8 cellular contexts compared by ENCODE assay signal in the genomic region with DNA sequence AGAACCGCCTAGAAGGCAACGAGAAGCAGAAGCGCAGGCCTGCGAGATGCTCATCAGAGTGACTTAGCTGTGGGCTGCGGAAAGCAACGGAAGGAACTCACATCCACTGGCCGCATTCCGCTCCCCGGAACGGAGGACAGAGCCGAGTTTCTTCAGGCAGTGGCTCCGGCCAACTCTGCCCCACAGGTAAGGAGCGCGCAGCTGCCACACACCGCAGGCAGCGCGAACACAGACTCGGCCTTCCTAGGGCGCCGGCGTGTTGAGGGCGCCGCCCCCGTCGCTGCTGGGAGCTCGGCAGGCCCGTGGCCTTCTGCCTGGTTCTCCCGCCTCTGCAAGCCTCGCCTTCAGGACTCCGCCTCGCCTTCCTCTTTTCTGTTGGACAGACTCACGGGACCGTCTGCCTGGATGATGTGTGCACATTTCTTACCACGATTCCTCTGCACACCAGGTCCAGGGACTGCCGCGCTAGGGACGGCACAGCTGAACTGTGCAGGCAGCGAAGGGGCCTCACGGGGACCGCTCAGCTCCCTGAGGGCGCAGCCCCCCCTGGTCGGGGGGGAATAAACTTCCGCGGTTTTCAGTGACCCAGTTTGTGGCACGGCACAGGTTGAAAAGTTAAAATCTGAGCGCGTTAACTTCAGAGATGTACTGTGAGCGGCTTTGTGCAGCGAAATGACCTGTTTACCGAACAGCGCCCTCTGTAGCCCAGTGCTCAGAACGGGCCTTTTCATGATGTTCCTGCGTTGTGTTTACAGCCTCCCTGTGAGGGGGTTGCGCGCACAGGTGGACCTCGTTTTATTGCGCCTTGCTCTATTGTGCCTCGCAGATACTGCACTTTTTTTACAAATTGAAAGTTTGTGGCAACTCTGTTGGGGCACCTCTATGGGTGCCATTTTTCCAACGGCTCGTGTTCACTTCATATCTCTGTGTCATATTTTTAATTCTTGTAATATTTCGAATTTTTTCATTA. TPM values are rescaled to one million over a fixed set of nuclear protein-coding genes. Genes with fewer than 3 reads are reported as not detected.
A peak's percentile ranks its signal among the peaks of the same experiment; 100 is the strongest.
DNase-seq lines count a peak whose midpoint lies in the region; ATAC-seq and TF ChIP-seq lines count a peak whose summit lies in the region.

No MANE protein-coding gene starts in this region.

- H3K9me3 ChIP-seq in ascending aorta, result peaks cover 0 to 5% of the 10 kb centered on the region in 2 donors

- H3K4me3 ChIP-seq in GM12864 (ENCODE audit: low read depth, low read length) (peak overlapping the region; percentile 53), ascending aorta (peak overlapping the region; percentile 58 to 68), urinary bladder (ENCODE audit: low read depth, low read length) (peak overlapping the region; percentile 49)

- H3K4me1 ChIP-seq in ascending aorta (peaks cover 10 to 22% of the 10 kb centered on the region in 2 donors), urinary bladder (ENCODE audit: insufficient read depth) (no peaks in the 10 kb centered on the region)

- peaks cover 15% of the 10 kb centered on the region for H3K4me1 Mint-ChIP-seq in T-helper 2 cell treated with Interferon-gamma antibody and Interleukin-4, amounts not matched to agents 5 μg/mL and 100 μg/mL, for 36 hours (ENCODE audit: low read depth)

- H3K27ac ChIP-seq in ascending aorta, result peak overlapping the region; percentile 69 to 77
- H3K27ac ChIP-seq in urinary bladder (ENCODE audit: low read depth), result peak overlapping the region; percentile 70

- H3K36me3 Mint-ChIP-seq in T-helper 2 cell treated with Interferon-gamma antibody and Interleukin-4, amounts not matched to agents 5 μg/mL and 100 μg/mL, for 36 hours (ENCODE audit: low read depth), result no peaks in the 10 kb centered on the region

- TF ChIP-seq CTCF in GM12864 (IDR thresholded peaks at IDR 0.05; ENCODE audit: low read depth, low read length, missing control alignments) (peak; percentile 94), ascending aorta (IDR thresholded peaks at IDR 0.05) (peak; percentile 81 to 86 (median 82))

- H3K36me3 ChIP-seq in ascending aorta (no peaks in the 10 kb centered on the region), urinary bladder (ENCODE audit: insufficient read depth) (no peaks in the 10 kb centered on the region)

- peak overlapping the region; percentile 50 for H3K27ac Mint-ChIP-seq in T-helper 2 cell treated with Interferon-gamma antibody and Interleukin-4, amounts not matched to agents 5 μg/mL and 100 μg/mL, for 36 hours

- DNase-seq in GM12864 (ENCODE audit: low read depth), result peak; percentile 30
- DNase-seq in NCI-H146 (lab: John Stamatoyannopoulos, UW), result peak; percentile 80
- DNase-seq in T-helper 2 cell treated with Interferon-gamma antibody and Interleukin-4, amounts not matched to agents 5 μg/mL and 100 μg/mL, for 36 hours (ENCODE audit: low spot score), result peak; percentile 69
- peak; percentile 29 to 86 for DNase-seq in ascending aorta (ENCODE audit: low spot score in 2 of 2)
- peak; percentile 71 for DNase-seq in hepatic stellate cell (ENCODE audit: low spot score)
- DNase-seq in pulmonary artery endothelial cell (ENCODE audit: low read depth, low spot score), result peak; percentile 64

- H3K27me3 ChIP-seq in ascending aorta, result no peaks in the 10 kb centered on the region

- intact Hi-C loops in ascending aorta (cut with DNase I), result loop anchor here (1.0 to 5.0 kb wide), 6 partner anchors 47 to 291 kb away; a partner anchor contains a TSS

- ATAC-seq in HG02798 (IDR thresholded peaks at IDR 0.05; ENCODE audit: poor library complexity, unreplicated experiment), result peak; percentile 84

- peaks cover 12% of the 10 kb centered on the region for H3K9me3 Mint-ChIP-seq in T-helper 2 cell treated with Interferon-gamma antibody and Interleukin-4, amounts not matched to agents 5 μg/mL and 100 μg/mL, for 36 hours

- H3K27me3 Mint-ChIP-seq in T-helper 2 cell treated with Interferon-gamma antibody and Interleukin-4, amounts not matched to agents 5 μg/mL and 100 μg/mL, for 36 hours (ENCODE audit: low read depth), result no peaks in the 10 kb centered on the region

- H3K4me3 Mint-ChIP-seq in T-helper 2 cell treated with Interferon-gamma antibody and Interleukin-4, amounts not matched to agents 5 μg/mL and 100 μg/mL, for 36 hours, result peak overlapping the region; percentile 86

- 4% methylated on average over 61 of the region's 61 CpGs for WGBS in urinary bladder

RNA-seq across cellular contexts. Expression of a gene that starts 15.8 kb away (rescaled TPM):
- total RNA-seq in ascending aorta (3.9 TPM), pulmonary artery endothelial cell (0.25 TPM in 1 of 2 replicates, not detected in the other), urinary bladder (0.53 TPM)
- polyA plus RNA-seq in urinary bladder, result 0.76 TPM

RNA-seq across cellular contexts. Expression of a gene that starts 42.6 kb away (rescaled TPM):
- total RNA-seq in ascending aorta (18.3 TPM), pulmonary artery endothelial cell (36.5 and 44.8 TPM in 2 replicates), urinary bladder (16.7 TPM)
- 39.4 TPM for polyA plus RNA-seq in urinary bladder

Comparison
In these comparisons a context has a peak if more than half of its experiments do, and no peak if none do; other contexts are left out.
1. Peak in every context shown above with its lines: DNase-seq, ATAC-seq, H3K4me3 ChIP-seq and H3K27ac ChIP-seq.
2. DNase-seq: peak in every context shown above with its lines; median percentile 80 in NCI-H146; 71 in hepatic stellate cell; 69 in T-helper 2 cell treated with Interferon-gamma antibody and Interleukin-4, amounts not matched to agents 5 μg/mL and 100 μg/mL, for 36 hours; 64 in pulmonary artery endothelial cell; 58 in ascending aorta; 30 in GM12864.